Comparison of ENCODE assay signal across 19 cellular contexts in genomic region chr18:79923896-79924585, GRCh38. TPM values are rescaled to one million over a fixed set of nuclear protein-coding genes. Genes with fewer than 3 reads are reported as not detected.
DNase-seq lines count a peak whose midpoint lies in the region; ATAC-seq and TF ChIP-seq lines count a peak whose summit lies in the region.
"Had no signal": no experiment of that assay in that cellular context is flagged by ENCODE, and none has a peak within 500 bp of the region (broad histone marks: within the 10 kb centered on the region; RNA-seq: fewer than 3 reads in every experiment).

No MANE protein-coding gene starts in this region.

- H3K27ac ChIP-seq in Panc1 (ENCODE audit: low read length) (no peak overlapping the region), caudate nucleus (ENCODE audit: low read depth, low read length) (peak overlapping the region; percentile 16), spleen (no peak overlapping the region)
- H3K27ac ChIP-seq in naive thymus-derived CD4-positive, alpha-beta T cell (ENCODE audit: low read depth, low read length): no peak overlapping the region
- H3K27ac ChIP-seq: brain microvascular endothelial cell, SK-N-MC had no signal

- TF ChIP-seq CTCF in Panc1 (IDR thresholded peaks at IDR 0.05): no peak
- TF ChIP-seq CTCF in spleen (IDR thresholded peaks at IDR 0.05 in 8 of 11, conservative IDR thresholded peaks at IDR 0.05 in 3 of 11): no peak

- peaks cover 2 to 11% (median 4%) of the 10 kb centered on the region in 11 donors for H3K9me3 Mint-ChIP-seq in naive thymus-derived CD4-positive, alpha-beta T cell
- peaks cover 3% of the 10 kb centered on the region for H3K9me3 Mint-ChIP-seq in activated T-helper 17 cell treated with anti-CD3 and anti-CD28 coated beads, Interleukin-2, amount 50 U/mL, for 72 hours

- H3K36me3 ChIP-seq in Panc1 (ENCODE audit: control insufficient read depth, insufficient read depth, low read length): no peaks in the 10 kb centered on the region
- peaks cover 0 to 38% (median 0%) of the 10 kb centered on the region in 3 experiments for H3K36me3 ChIP-seq in naive thymus-derived CD4-positive, alpha-beta T cell (ENCODE audit: control insufficient read depth in 2 of 3, insufficient read depth in 3 of 3, low read length in 3 of 3)
- H3K36me3 ChIP-seq in spleen: peaks cover 3 to 71% (median 27%) of the 10 kb centered on the region in 6 donors

- H3K27me3 ChIP-seq in Panc1 (ENCODE audit: control insufficient read depth, insufficient read depth, low read length): no peaks in the 10 kb centered on the region
- no peaks in the 10 kb centered on the region for H3K27me3 ChIP-seq in naive thymus-derived CD4-positive, alpha-beta T cell (ENCODE audit: control insufficient read depth in 2 of 2, insufficient read depth in 2 of 2, low read length in 2 of 2)
- no peaks in the 10 kb centered on the region for H3K27me3 ChIP-seq in spleen (replicated peaks in 1 of 7)
- H3K27me3 ChIP-seq: brain microvascular endothelial cell had no signal

- H3K27me3 Mint-ChIP-seq in naive thymus-derived CD4-positive, alpha-beta T cell: no peaks in the 10 kb centered on the region
- no peaks in the 10 kb centered on the region for H3K27me3 Mint-ChIP-seq in activated T-helper 17 cell treated with anti-CD3 and anti-CD28 coated beads, Interleukin-2, amount 50 U/mL, for 72 hours
- H3K27me3 Mint-ChIP-seq: activated CD4-positive, alpha-beta T cell treated with anti-CD3 and anti-CD28 coated beads for 36 hours; activated naive CD4-positive, alpha-beta T cell treated with anti-CD3 and anti-CD28 coated beads, Interleukin-2, amount 50 U/mL, for 24 hours had no signal

- H3K9me3 ChIP-seq in Panc1 (ENCODE audit: control insufficient read depth, insufficient read depth, low read depth, low read length): no peaks in the 10 kb centered on the region
- H3K9me3 ChIP-seq in naive thymus-derived CD4-positive, alpha-beta T cell (ENCODE audit: control insufficient read depth in 2 of 3, low read length in 3 of 3): peaks cover 0 to 2% (median 1%) of the 10 kb centered on the region in 3 experiments
- peaks cover under 1 to 15% (median 6%) of the 10 kb centered on the region in 8 donors for H3K9me3 ChIP-seq in spleen
- H3K9me3 ChIP-seq: Caco-2 had no signal

- WGBS in spleen, 5 donors: 95 to 97% (median 95%) methylated on average over 26 of the region's 26 CpGs

- POLR2A ChIA-PET in Panc1 (lab: Charles Lee): interaction anchor here (0.6 kb wide), 1 partner anchor 110 kb away, joined by 3 read pairs; the partner anchor contains the start of gene RBFA
- POLR2A ChIA-PET in naive thymus-derived CD4-positive, alpha-beta T cell (lab: Charles Lee): no interaction called here

- in situ Hi-C loops in Panc1 (cut with HindIII; ENCODE audit: low pct_unique_long_range_greater_than_20kb, low sequenced_read_pairs): no loop called here

- H3K36me3 Mint-ChIP-seq in naive thymus-derived CD4-positive, alpha-beta T cell: peaks cover 8 to 63% (median 34%) of the 10 kb centered on the region in 5 donors
- peaks cover 23% of the 10 kb centered on the region for H3K36me3 Mint-ChIP-seq in activated T-helper 17 cell treated with anti-CD3 and anti-CD28 coated beads, Interleukin-2, amount 50 U/mL, for 72 hours (ENCODE audit: low read depth)

- H3K4me3 Mint-ChIP-seq in naive thymus-derived CD4-positive, alpha-beta T cell: no peak overlapping the region
- no peak overlapping the region for H3K4me3 Mint-ChIP-seq in activated T-helper 17 cell treated with anti-CD3 and anti-CD28 coated beads, Interleukin-2, amount 50 U/mL, for 72 hours
- H3K4me3 Mint-ChIP-seq: activated CD4-positive, alpha-beta T cell treated with anti-CD3 and anti-CD28 coated beads for 36 hours; activated naive CD4-positive, alpha-beta T cell treated with anti-CD3 and anti-CD28 coated beads, Interleukin-2, amount 50 U/mL, for 24 hours; GM23338; stimulated activated effector memory CD8-positive, alpha-beta T cell treated with anti-CD3 and anti-CD28 coated beads, Interleukin-12 subunit alpha, Interleukin-12 subunit beta, amount 100 ng/mL, for 72 hours; T-helper 2 cell treated with Interferon-gamma antibody and Interleukin-4, amounts not matched to agents 5 μg/mL and 100 μg/mL, for 36 hours had no signal

- BruUV-seq in Panc1 (replicated peaks; lab: Mats Ljungman, UMichigan): TSS peak; percentile 37

- H3K4me1 ChIP-seq in Panc1 (ENCODE audit: control insufficient read depth, insufficient read depth, low read length) (no peaks in the 10 kb centered on the region), spleen (peaks cover 0 to 13% (median 0%) of the 10 kb centered on the region in 6 donors)
- no peaks in the 10 kb centered on the region for H3K4me1 ChIP-seq in naive thymus-derived CD4-positive, alpha-beta T cell (ENCODE audit: control insufficient read depth in 2 of 2, insufficient read depth in 2 of 2, low read length in 2 of 2)
- H3K4me1 ChIP-seq: Caco-2 had no signal

- no peak overlapping the region for H3K4me3 ChIP-seq in Panc1 (ENCODE audit: low read depth in 2 of 2, low read length in 2 of 2)
- H3K4me3 ChIP-seq in naive thymus-derived CD4-positive, alpha-beta T cell (ENCODE audit: low read length): no peak overlapping the region
- no peak overlapping the region for H3K4me3 ChIP-seq in spleen
- H3K4me3 ChIP-seq: GM23338, SK-N-MC had no signal

- intact Hi-C loops in Panc1 (cut with micrococcal nuclease; ENCODE audit: unreplicated experiment) (no loop called here), spleen (cut with DNase I; ENCODE audit: low total_unique reads) (no loop called here)
- intact Hi-C loops in naive thymus-derived CD4-positive, alpha-beta T cell (cut with micrococcal nuclease): no loop called here

- CTCF ChIA-PET in Panc1 (lab: Charles Lee): no interaction called here
- CTCF ChIA-PET in naive thymus-derived CD4-positive, alpha-beta T cell (lab: Charles Lee): no interaction called here

- ATAC-seq in Panc1: no peak
- peak; percentile 16 for ATAC-seq in naive thymus-derived CD4-positive, alpha-beta T cell
- ATAC-seq in activated T-helper 17 cell treated with anti-CD3 and anti-CD28 coated beads, Interleukin-2, amount 50 U/mL, for 72 hours (replicated peaks): no peak
- ATAC-seq: activated CD4-positive, alpha-beta T cell treated with anti-CD3 and anti-CD28 coated beads for 36 hours; esophagus mucosa; GM23338; HepG2; PC-3; stimulated activated effector memory CD8-positive, alpha-beta T cell treated with anti-CD3 and anti-CD28 coated beads, Interleukin-12 subunit alpha, Interleukin-12 subunit beta, amount 100 ng/mL, for 72 hours had no signal

- H3K4me1 Mint-ChIP-seq in naive thymus-derived CD4-positive, alpha-beta T cell: peaks cover 0 to 15% (median 7%) of the 10 kb centered on the region in 7 donors
- H3K4me1 Mint-ChIP-seq in activated T-helper 17 cell treated with anti-CD3 and anti-CD28 coated beads, Interleukin-2, amount 50 U/mL, for 72 hours: peaks cover 2% of the 10 kb centered on the region
- H3K4me1 Mint-ChIP-seq: activated CD4-positive, alpha-beta T cell treated with anti-CD3 and anti-CD28 coated beads for 36 hours; activated naive CD4-positive, alpha-beta T cell treated with anti-CD3 and anti-CD28 coated beads, Interleukin-2, amount 50 U/mL, for 24 hours had no signal

- no peak overlapping the region for H3K27ac Mint-ChIP-seq in naive thymus-derived CD4-positive, alpha-beta T cell
- H3K27ac Mint-ChIP-seq in activated T-helper 17 cell treated with anti-CD3 and anti-CD28 coated beads, Interleukin-2, amount 50 U/mL, for 72 hours: no peak overlapping the region
- H3K27ac Mint-ChIP-seq: activated CD4-positive, alpha-beta T cell treated with anti-CD3 and anti-CD28 coated beads for 36 hours; activated naive CD4-positive, alpha-beta T cell treated with anti-CD3 and anti-CD28 coated beads, Interleukin-2, amount 50 U/mL, for 24 hours; GM23338; stimulated activated effector memory CD8-positive, alpha-beta T cell treated with anti-CD3 and anti-CD28 coated beads, Interleukin-12 subunit alpha, Interleukin-12 subunit beta, amount 100 ng/mL, for 72 hours; T-helper 2 cell treated with Interferon-gamma antibody and Interleukin-4, amounts not matched to agents 5 μg/mL and 100 μg/mL, for 36 hours had no signal

- no peak for DNase-seq in Panc1 (ENCODE audit: low read depth, low spot score)
- no peak for DNase-seq in caudate nucleus (lab: John Stamatoyannopoulos, UW)
- DNase-seq in naive thymus-derived CD4-positive, alpha-beta T cell: peak in 1 of 9 donors; percentile 8
- peak; percentile 69 for DNase-seq in spleen
- DNase-seq in AG20443 (ENCODE audit: low spot score): no peak
- no peak for DNase-seq in activated CD4-positive, alpha-beta T cell treated with anti-CD3 and anti-CD28 coated beads, Interleukin-2, amount 50 U/mL, for 48 hours
- DNase-seq: activated CD4-positive, alpha-beta T cell treated with anti-CD3 and anti-CD28 coated beads for 36 hours; brain microvascular endothelial cell; Caco-2; EL; PC-3 had no signal

- no peak for TF ChIP-seq POLR2A in spleen (IDR thresholded peaks at IDR 0.05)

RNA-seq across cellular contexts. Expression of gene SLC66A2, which starts 27.4 kb away (rescaled TPM):
- total RNA-seq in Panc1 (2021; ENCODE audit: unreplicated experiment) (92.5 TPM), spleen (10 to 100 TPM; 40.9 to 61.9 (median 51.1) TPM)
- 121 TPM for polyA plus RNA-seq in Panc1 (2012; ENCODE audit: insufficient read length)
- 100 to 1,000 TPM in 1 of 5 experiments, 10 to 100 TPM in 4; 30.7 to 106 (median 40.4) TPM for total RNA-seq in naive thymus-derived CD4-positive, alpha-beta T cell
- polyA plus RNA-seq in naive thymus-derived CD4-positive, alpha-beta T cell: 10 to 100 TPM; 14.9 to 20.2 TPM
- polyA plus RNA-seq in spleen: 10 to 100 TPM; 28.7 to 53.9 (median 33.4) TPM
- 10 to 100 TPM; 16.8 to 19.5 TPM for total RNA-seq in activated T-helper 17 cell treated with anti-CD3 and anti-CD28 coated beads, Interleukin-2, amount 50 U/mL, for 72 hours

RNA-seq across cellular contexts. Expression of gene HSBP1L1, which starts 40.4 kb away (rescaled TPM):
- total RNA-seq in Panc1 (2021; ENCODE audit: unreplicated experiment): 45.4 TPM
- 36.4 TPM for polyA plus RNA-seq in Panc1 (2012; ENCODE audit: insufficient read length)
- 10 to 100 TPM; 13.7 to 44.9 (median 41.7) TPM for total RNA-seq in naive thymus-derived CD4-positive, alpha-beta T cell
- 10 to 100 TPM; 21.9 to 32.4 TPM for polyA plus RNA-seq in naive thymus-derived CD4-positive, alpha-beta T cell
- 10 to 100 TPM; 10.3 to 36.4 (median 20.1) TPM for total RNA-seq in spleen
- polyA plus RNA-seq in spleen: 10 to 100 TPM; 10.0 to 21.5 (median 15.8) TPM
- total RNA-seq in activated T-helper 17 cell treated with anti-CD3 and anti-CD28 coated beads, Interleukin-2, amount 50 U/mL, for 72 hours: 1 to 10 TPM; 2.7 to 9.2 TPM
